25 cellular contexts compared by ENCODE assay signal in genomic region chr17:57037401-57037800, GRCh38.
"Had no signal": no experiment of that assay in that cellular context is flagged by ENCODE, and none has a peak within 500 bp of the region (broad histone marks: within the 10 kb centered on the region; RNA-seq: fewer than 3 reads in every experiment).

No MANE protein-coding gene starts in this region.

- H3K9me3 Mint-ChIP-seq: activated B cell treated with CpG ODN at 0.5 μM for 24 hours; activated CD8-positive, alpha-beta T cell treated with anti-CD3 and anti-CD28 coated beads for 36 hours; activated T-cell treated with anti-CD3 and anti-CD28 coated beads, Interleukin-2, amount 50 U/mL, for 4 hours; activated T-helper 17 cell treated with anti-CD3 and anti-CD28 coated beads, Interleukin-2, amount 50 U/mL, for 72 hours; central memory CD8-positive, alpha-beta T cell; T-helper 2 cell treated with Interferon-gamma antibody and Interleukin-4, amounts not matched to agents 5 μg/mL and 100 μg/mL, for 36 hours had no signal

- H3K27ac Mint-ChIP-seq: activated B cell treated with CpG ODN at 0.5 μM for 24 hours; activated CD8-positive, alpha-beta T cell treated with anti-CD3 and anti-CD28 coated beads for 36 hours; activated naive CD8-positive, alpha-beta T cell; activated T-helper 17 cell treated with anti-CD3 and anti-CD28 coated beads, Interleukin-2, amount 50 U/mL, for 72 hours; T-helper 17 cell; T-helper 2 cell treated with Interferon-gamma antibody and Interleukin-4, amounts not matched to agents 5 μg/mL and 100 μg/mL, for 36 hours had no signal

- H3K4me3 Mint-ChIP-seq: activated B cell treated with CpG ODN at 0.5 μM for 24 hours; activated CD8-positive, alpha-beta T cell treated with anti-CD3 and anti-CD28 coated beads for 36 hours; activated naive CD8-positive, alpha-beta T cell; activated T-cell treated with anti-CD3 and anti-CD28 coated beads, Interleukin-2, amount 50 U/mL, for 4 hours; activated T-helper 17 cell treated with anti-CD3 and anti-CD28 coated beads, Interleukin-2, amount 50 U/mL, for 72 hours; central memory CD8-positive, alpha-beta T cell; T-helper 17 cell; T-helper 2 cell treated with Interferon-gamma antibody and Interleukin-4, amounts not matched to agents 5 μg/mL and 100 μg/mL, for 36 hours had no signal

- H3K36me3 Mint-ChIP-seq: activated naive CD8-positive, alpha-beta T cell had no signal

- H3K4me1 Mint-ChIP-seq: activated B cell treated with CpG ODN at 0.5 μM for 24 hours; activated T-helper 17 cell treated with anti-CD3 and anti-CD28 coated beads, Interleukin-2, amount 50 U/mL, for 72 hours; central memory CD8-positive, alpha-beta T cell had no signal

- DNase-seq: activated B cell treated with CpG ODN at 0.5 μM for 24 hours; activated CD4-positive, alpha-beta T cell treated with anti-CD3 and anti-CD28 coated beads for 48 hours; activated CD4-positive, alpha-beta T cell treated with anti-CD3 and anti-CD28 coated beads, Interleukin-2, amount 50 U/mL, for 1 hour; activated CD4-positive, alpha-beta T cell treated with anti-CD3 and anti-CD28 coated beads, Interleukin-2, amount 50 U/mL, for 48 hours; activated CD8-positive, alpha-beta memory T cell treated with anti-CD3 and anti-CD28 coated beads for 24 hours; activated CD8-positive, alpha-beta T cell treated with anti-CD3 and anti-CD28 coated beads for 36 hours; activated effector memory CD4-positive, alpha-beta T cell treated with Interleukin-2 at 50 U/mL for 16 hours; activated gamma-delta T cell treated with Interleukin-2 at 50 U/mL for 16 hours; activated naive CD4-positive, alpha-beta T cell treated with anti-CD3 and anti-CD28 coated beads, Interleukin-2, amount 50 U/mL, for 16 hours; activated naive CD4-positive, alpha-beta T cell treated with Interleukin-2 at 50 U/mL for 16 hours; activated T-cell treated with anti-CD3 and anti-CD28 coated beads, Interleukin-2, amount 50 U/mL, for 4 hours; amniotic stem cell; anterior cingulate cortex; brain microvascular endothelial cell; effector CD8-positive, alpha-beta T cell; foreskin fibroblast; head of caudate nucleus; T-helper 1 cell; T-helper 17 cell; T1000; WERI-Rb-1 had no signal
